Comparison of ENCODE assay signal across 1 cellular context in the genomic region with DNA sequence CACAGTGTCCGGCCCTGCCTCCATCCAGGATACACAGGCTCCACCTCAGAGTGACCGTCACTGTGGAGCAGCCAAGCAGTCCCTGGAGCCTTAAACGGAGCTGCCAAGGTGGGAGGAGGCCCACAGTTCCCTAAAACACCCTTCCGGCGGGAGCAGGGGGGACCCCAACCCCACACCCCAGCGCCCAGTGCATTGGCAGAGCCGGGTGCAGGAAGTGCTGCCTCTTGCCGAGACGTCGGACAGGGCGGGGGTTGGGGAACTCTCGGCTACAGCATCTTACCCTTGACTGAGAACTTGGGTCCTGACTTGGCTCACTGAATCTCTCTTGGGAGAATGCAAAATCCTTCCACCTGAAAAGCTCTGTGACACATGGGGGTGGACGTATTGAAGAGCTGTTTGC.
TF ChIP-seq lines count a peak whose summit lies in the region.

No MANE protein-coding gene starts in this region.

TF ChIP-seq in H1, 55 proteins besides CTCF, POLR2A, EP300 and RAD21 (continued from another document):
- TF ChIP-seq EGR1 (IDR thresholded peaks at IDR 0.05; ENCODE audit: borderline replicate concordance, low read depth, low read length) (no peak), BACH1 (IDR thresholded peaks at IDR 0.05; ENCODE audit: low read length) (no peak), YY1 (IDR thresholded peaks at IDR 0.05; ENCODE audit: low read depth, low read length) (no peak), POU5F1 (IDR thresholded peaks at IDR 0.05; ENCODE audit: low read depth, low read length) (no peak), SUZ12 (IDR thresholded peaks at IDR 0.05; ENCODE audit: low read length) (no peak)
- TF ChIP-seq, protein P1, sequence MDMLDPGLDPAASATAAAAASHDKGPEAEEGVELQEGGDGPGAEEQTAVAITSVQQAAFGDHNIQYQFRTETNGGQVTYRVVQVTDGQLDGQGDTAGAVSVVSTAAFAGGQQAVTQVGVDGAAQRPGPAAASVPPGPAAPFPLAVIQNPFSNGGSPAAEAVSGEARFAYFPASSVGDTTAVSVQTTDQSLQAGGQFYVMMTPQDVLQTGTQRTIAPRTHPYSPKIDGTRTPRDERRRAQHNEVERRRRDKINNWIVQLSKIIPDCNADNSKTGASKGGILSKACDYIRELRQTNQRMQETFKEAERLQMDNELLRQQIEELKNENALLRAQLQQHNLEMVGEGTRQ (IDR thresholded peaks at IDR 0.05; ENCODE audit: low read length): no peak
- TF ChIP-seq, protein P2, sequence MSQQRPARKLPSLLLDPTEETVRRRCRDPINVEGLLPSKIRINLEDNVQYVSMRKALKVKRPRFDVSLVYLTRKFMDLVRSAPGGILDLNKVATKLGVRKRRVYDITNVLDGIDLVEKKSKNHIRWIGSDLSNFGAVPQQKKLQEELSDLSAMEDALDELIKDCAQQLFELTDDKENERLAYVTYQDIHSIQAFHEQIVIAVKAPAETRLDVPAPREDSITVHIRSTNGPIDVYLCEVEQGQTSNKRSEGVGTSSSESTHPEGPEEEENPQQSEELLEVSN (IDR thresholded peaks at IDR 0.05): no peak
